1 cellular context compared by ENCODE assay signal in genomic region chr1:111141245-111141644, GRCh38.
TF ChIP-seq lines count a peak whose summit lies in the region.

No MANE protein-coding gene starts in this region.

TF ChIP-seq in SK-N-SH treated with all-trans-retinoic acid at 6 μM for 48 hours, 23 proteins besides CTCF, POLR2A, EP300 and RAD21 (continued from another document):
- TF ChIP-seq TSHZ2 (CRISPR knock-in tag; IDR thresholded peaks at IDR 0.05), result no peak
- TF ChIP-seq RARB (CRISPR knock-in tag; IDR thresholded peaks at IDR 0.05), result no peak
- no peak for TF ChIP-seq ZFP30 (CRISPR knock-in tag; IDR thresholded peaks at IDR 0.05)
- TF ChIP-seq TOX (CRISPR knock-in tag; IDR thresholded peaks at IDR 0.05; ENCODE audit: borderline replicate concordance), result no peak
- TF ChIP-seq ZNF565 (CRISPR knock-in tag; conservative IDR thresholded peaks at IDR 0.05; ENCODE audit: low read depth), result no peak
- TF ChIP-seq CREB5 (CRISPR knock-in tag; IDR thresholded peaks at IDR 0.05; ENCODE audit: low read depth), result no peak
- TF ChIP-seq OSR1 (CRISPR knock-in tag; IDR thresholded peaks at IDR 0.05), result no peak
- no peak for TF ChIP-seq CSDC2 (CRISPR knock-in tag; IDR thresholded peaks at IDR 0.05)
